In the genomic region with DNA sequence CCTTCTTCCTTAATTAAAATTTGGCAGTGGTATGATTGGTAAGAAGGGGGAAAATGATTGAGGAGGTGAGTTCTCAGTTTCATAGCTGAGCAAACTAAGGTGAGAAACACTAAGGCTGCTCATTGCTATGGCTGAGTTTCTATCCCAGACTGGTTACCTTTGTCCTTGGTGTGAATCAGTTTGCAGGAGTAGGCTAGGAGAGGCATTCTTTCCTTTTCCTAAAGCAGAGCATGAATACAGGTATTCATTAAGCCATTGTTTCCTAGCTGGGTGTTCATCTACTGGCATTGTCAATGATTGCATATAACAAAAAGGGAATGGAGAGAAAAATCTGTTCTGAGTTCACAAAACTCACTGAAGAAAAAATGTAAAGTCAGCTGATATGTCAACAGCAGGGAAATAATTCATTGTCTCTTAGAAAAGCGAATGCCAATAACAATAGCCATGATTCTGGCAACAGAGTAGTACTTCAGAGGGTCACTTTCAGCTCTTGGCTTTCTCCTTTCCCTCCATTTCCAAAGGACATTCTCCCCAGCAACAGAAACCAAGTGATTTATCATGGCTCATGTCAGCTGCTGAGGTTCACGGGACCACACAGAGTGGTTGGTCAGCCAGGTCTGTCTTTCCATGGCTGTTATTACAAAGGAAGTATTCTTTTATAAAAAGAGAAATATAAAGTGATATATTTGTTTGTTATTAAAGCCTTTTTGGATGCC, we compare ENCODE assay signal across 23 cellular contexts.
A peak's percentile ranks its signal among the peaks of the same experiment; 100 is the strongest.
DNase-seq lines count a peak whose midpoint lies in the region; ATAC-seq and TF ChIP-seq lines count a peak whose summit lies in the region.
"Had no signal": no experiment of that assay in that cellular context is flagged by ENCODE, and none has a peak within 500 bp of the region (broad histone marks: within the 10 kb centered on the region; RNA-seq: fewer than 3 reads in every experiment).

No MANE protein-coding gene starts in this region.

- peaks cover 2% of the 10 kb centered on the region for H3K9me1 ChIP-seq in IMR-90 (ENCODE audit: insufficient read depth, low read length)

- no peak overlapping the region for H3K4me2 ChIP-seq in IMR-90 (ENCODE audit: low read depth, low read length)

- no peak overlapping the region for H4K8ac ChIP-seq in IMR-90 (ENCODE audit: low read depth in 2 of 2, low read length in 2 of 2)

- no peak for TF ChIP-seq CTCF in IMR-90 (conservative IDR thresholded peaks at IDR 0.05; ENCODE audit: low read depth, low read length)
- TF ChIP-seq CTCF in gastrocnemius medialis (IDR thresholded peaks at IDR 0.05 in 4 of 5, conservative IDR thresholded peaks at IDR 0.05 in 1 of 5): no peak
- no peak for TF ChIP-seq CTCF in BE2C (IDR thresholded peaks at IDR 0.05; ENCODE audit: low read depth, low read length)

- CTCF ChIA-PET in IMR-90 (lab: Yijun Ruan, JAX): interaction anchor here (0.8 kb wide), 1 partner anchor 32 kb away, joined by 3 read pairs; no protein-coding TSS in a partner anchor

- H2BK15ac ChIP-seq in IMR-90 (ENCODE audit: low read depth, low read length): no peak overlapping the region

- no peak overlapping the region for H3K23ac ChIP-seq in IMR-90 (ENCODE audit: low read depth, low read length)

- H3K79me1 ChIP-seq in IMR-90 (ENCODE audit: low read depth in 1 of 2, low read length in 2 of 2): peaks cover 19 to 28% of the 10 kb centered on the region in 2 experiments; a peak in 3 of 4 replicates

- no CpG with 5 or more reads among the region's 2 CpGs for WGBS in IMR-90 (ENCODE audit: extremely low coverage in 2 of 2, insufficient read length in 1 of 2), 2 experiments

- no peak overlapping the region for H2BK120ac ChIP-seq in IMR-90 (ENCODE audit: low read depth, low read length)

- in situ Hi-C loops in IMR-90 (cut with MboI; ENCODE audit: low sequenced_read_pairs): no loop called here
- in situ Hi-C loops in gastrocnemius medialis (cut with MboI; ENCODE audit: low sequenced_read_pairs in 4 of 4): no loop called here

- no peaks in the 10 kb centered on the region for H3K27me3 ChIP-seq in IMR-90 (ENCODE audit: control insufficient read depth, insufficient read depth, low read length)
- no peaks in the 10 kb centered on the region for H3K27me3 ChIP-seq in gastrocnemius medialis
- no peaks in the 10 kb centered on the region for H3K27me3 ChIP-seq in BE2C
- H3K27me3 ChIP-seq: ovary had no signal

- H4K91ac ChIP-seq in IMR-90 (ENCODE audit: insufficient read depth, low read depth, low read length): no peak overlapping the region

- H3K27ac ChIP-seq in IMR-90 (ENCODE audit: insufficient read depth, low read length) (no peak overlapping the region), gastrocnemius medialis (peak overlapping the region in 1 of 4 donors; percentile 9)
- H3K27ac ChIP-seq: ovary had no signal

- H3K14ac ChIP-seq in IMR-90 (replicated peaks; ENCODE audit: low read depth, low read length): no peak overlapping the region

- H2BK5ac ChIP-seq in IMR-90 (ENCODE audit: low read depth, low read length, poor library complexity, severe bottlenecking): no peak overlapping the region

- no peak overlapping the region for H3K56ac ChIP-seq in IMR-90 (ENCODE audit: extremely low read depth, insufficient read depth, low read length)

- TF ChIP-seq RAD21 in IMR-90 (IDR thresholded peaks at IDR 0.05; ENCODE audit: low read length): no peak

- no peak overlapping the region for H2AFZ ChIP-seq in IMR-90 (replicated peaks; ENCODE audit: low read length, poor library complexity)

- no peak overlapping the region for H3K4me3 ChIP-seq in IMR-90 (ENCODE audit: insufficient read depth, low read depth, low read length)
- H3K4me3 ChIP-seq in gastrocnemius medialis: no peak overlapping the region
- no peak overlapping the region for H3K4me3 ChIP-seq in BE2C (ENCODE audit: low read depth, low read length)
- H3K4me3 ChIP-seq: ovary had no signal

- no peak overlapping the region for H3K4ac ChIP-seq in IMR-90 (ENCODE audit: low read depth, low read length)

- H2AK5ac ChIP-seq in IMR-90 (ENCODE audit: low read depth, low read length): no peak overlapping the region

- H2BK20ac ChIP-seq in IMR-90 (ENCODE audit: low read depth, low read length): no peak overlapping the region

- intact Hi-C loops in IMR-90 (cut with micrococcal nuclease): no loop called here
- intact Hi-C loops in gastrocnemius medialis (cut with DNase I; ENCODE audit: low total_unique reads): no loop called here

- dilution Hi-C loops in IMR-90 (cut with HindIII; ENCODE audit: low sequenced_read_pairs, unreplicated experiment): no loop called here

- H3K18ac ChIP-seq in IMR-90 (ENCODE audit: low read depth, low read length): no peak overlapping the region

- no peak for TF ChIP-seq POLR2A in IMR-90 (IDR thresholded peaks at IDR 0.05; ENCODE audit: low read depth, low read length)
- TF ChIP-seq POLR2A in gastrocnemius medialis (IDR thresholded peaks at IDR 0.05): no peak

- H3K4me1 ChIP-seq in IMR-90 (ENCODE audit: control insufficient read depth, insufficient read depth, low read length) (peaks cover 7% of the 10 kb centered on the region), gastrocnemius medialis (peaks cover 15 to 18% of the 10 kb centered on the region in 2 donors), BE2C (no peaks in the 10 kb centered on the region; the same call in 1 of the 2 replicates)

- ATAC-seq in IMR-90 (ENCODE audit: low read depth): no peak
- peak; percentile 49 to 68 for ATAC-seq in gastrocnemius medialis
- no peak for ATAC-seq in HG03520 (IDR thresholded peaks at IDR 0.05; ENCODE audit: unreplicated experiment)
- ATAC-seq: activated CD4-positive, alpha-beta T cell treated with anti-CD3 and anti-CD28 coated beads for 36 hours; Right ventricle myocardium inferior had no signal

- H4K20me1 ChIP-seq in IMR-90 (ENCODE audit: insufficient read depth, low read length): no peaks in the 10 kb centered on the region; the same call in 1 of the 2 replicates

- H3K36me3 ChIP-seq in IMR-90 (ENCODE audit: control insufficient read depth, insufficient read depth, low read length) (no peaks in the 10 kb centered on the region), gastrocnemius medialis (no peaks in the 10 kb centered on the region), BE2C (no peaks in the 10 kb centered on the region)
- H3K36me3 ChIP-seq: ovary had no signal

- BruUV-seq in IMR-90 (replicated peaks; lab: Mats Ljungman, UMichigan): no TSS peak

- POLR2A ChIA-PET in IMR-90 (lab: Charles Lee; ENCODE audit: unreplicated experiment): no interaction called here

- no peaks in the 10 kb centered on the region for H3K9me3 ChIP-seq in IMR-90 (ENCODE audit: control insufficient read depth, insufficient read depth, low read length)
- H3K9me3 ChIP-seq in gastrocnemius medialis: no peaks in the 10 kb centered on the region
- H3K9me3 ChIP-seq in BE2C: no peaks in the 10 kb centered on the region
- H3K9me3 ChIP-seq: ovary had no signal

- no peak overlapping the region for H2AK9ac ChIP-seq in IMR-90 (replicated peaks; ENCODE audit: low read depth, low read length, poor library complexity)

- H3K9ac ChIP-seq in IMR-90 (ENCODE audit: low read depth, low read length): no peak overlapping the region

- no peak for DNase-seq in IMR-90
- peak; percentile 33 for DNase-seq in astrocyte of the hippocampus (ENCODE audit: low read depth, low spot score)
- DNase-seq in medulla oblongata (ENCODE audit: extremely low spot score): peak; percentile 32
- DNase-seq in gastrocnemius medialis: no peak
- no peak for DNase-seq in SW 1271 (lab: John Stamatoyannopoulos, UW)
- DNase-seq in BE2C: no peak
- DNase-seq: activated CD4-positive, alpha-beta T cell treated with anti-CD3 and anti-CD28 coated beads for 36 hours; activated naive CD4-positive, alpha-beta T cell treated with anti-CD3 and anti-CD28 coated beads, Interleukin-2, amount 10 ng/mL, durations not matched to agents 7 days and 5 days; amygdala; CD4-positive, alpha-beta T cell; DMS 273 treated with DMSO at 0.1 percent for 48 hours; effector CD8-positive, alpha-beta T cell; erythroblast; H7; Kasumi-1; NCI-H1048; NCI-H187; NCI-H226; NCI-H82; ovary; T-helper 1 cell had no signal

- no peak overlapping the region for H4K5ac ChIP-seq in IMR-90 (ENCODE audit: low read depth, low read length)

TF ChIP-seq in IMR-90, 13 proteins besides CTCF, POLR2A, EP300 and RAD21:
- TF ChIP-seq MAFK (IDR thresholded peaks at IDR 0.05; ENCODE audit: low read depth, low read length) (peak; percentile 31; the same call in 1 of the 2 replicates), BHLHE40 (IDR thresholded peaks at IDR 0.05; ENCODE audit: low read depth, low read length) (no peak)

Comparison
In these comparisons a context has a peak if more than half of its experiments do, and no peak if none do; other contexts are left out.
1. ATAC-seq: peak in gastrocnemius medialis (2 of 2); none in IMR-90 (single experiment) and HG03520 (single experiment).
2. DNase-seq: peak in astrocyte of the hippocampus (single experiment) and medulla oblongata (single experiment); none in IMR-90 (single experiment), gastrocnemius medialis (0 of 2), SW 1271 (0 of 2) and BE2C (single experiment).